ENCODE assay signal across 24 cellular contexts in genomic region chr4:186778134-186778533, GRCh38. TPM values are rescaled to one million over a fixed set of nuclear protein-coding genes. Genes with fewer than 3 reads are reported as not detected.
"Had no signal": no experiment of that assay in that cellular context is flagged by ENCODE, and none has a peak within 500 bp of the region (broad histone marks: within the 10 kb centered on the region; RNA-seq: fewer than 3 reads in every experiment).

No MANE protein-coding gene starts in this region.

- H3K36me3 ChIP-seq: esophagus muscularis mucosa, heart right ventricle, left ventricle myocardium inferior, right atrium auricular region, stomach, thyroid gland, upper lobe of left lung, vagina had no signal

- H3K4me3 ChIP-seq: esophagus muscularis mucosa, heart right ventricle, left ventricle myocardium inferior, lung, right atrium auricular region, stomach, thyroid gland, upper lobe of left lung, vagina had no signal

- DNase-seq: activated CD4-positive, alpha-beta T cell treated with anti-CD3 and anti-CD28 coated beads, Interleukin-2, amount 50 U/mL, for 1 hour; activated CD8-positive, alpha-beta memory T cell treated with anti-CD3 and anti-CD28 coated beads, Interleukin-2, amount 10 ng/mL, durations not matched to agents 7 days and 5 days; activated CD8-positive, alpha-beta T cell treated with anti-CD3 and anti-CD28 coated beads, Interleukin-2, amount 10 ng/mL, durations not matched to agents 7 days and 5 days; activated naive CD4-positive, alpha-beta T cell; activated T-cell treated with anti-CD3 and anti-CD28 coated beads, Interleukin-2, amount 50 U/mL, for 72 hours; anterior cingulate cortex; foreskin keratinocyte; heart right ventricle; left ventricle myocardium inferior; mesendoderm; stimulated activated CD4-positive, alpha-beta T cell treated with anti-CD3 and anti-CD28 coated beads, Interleukin-15, amount 100 ng/mL, for 24 hours; stimulated activated CD4-positive, alpha-beta T cell treated with anti-CD3 and anti-CD28 coated beads, Interleukin-2, amount 100 ng/mL, for 24 hours; stimulated activated naive B cell treated with anti-CD40 and anti-IgM and Interleukin-4, amounts not matched to agents 10 μg/mL and 1 μg/mL and 100 μg/mL, for 72 hours; stomach; thyroid gland; upper lobe of left lung had no signal

- ATAC-seq: activated CD8-positive, alpha-beta memory T cell treated with anti-CD3 and anti-CD28 coated beads, Interleukin-2, amount 10 ng/mL, durations not matched to agents 7 days and 5 days; activated CD8-positive, alpha-beta T cell treated with anti-CD3 and anti-CD28 coated beads, Interleukin-2, amount 10 ng/mL, durations not matched to agents 7 days and 5 days; activated naive CD4-positive, alpha-beta T cell treated with anti-CD3 and anti-CD28 coated beads, Interleukin-2, amount 50 U/mL, for 72 hours; activated T-cell treated with anti-CD3 and anti-CD28 coated beads, Interleukin-2, amount 50 U/mL, for 72 hours; foreskin keratinocyte; heart right ventricle; natural killer cell treated with Interleukin-12 subunit alpha and Interleukin-12 subunit beta and Interleukin-15 and Interleukin-18, amount 100 ng/mL, for 72 hours; stimulated activated naive B cell treated with anti-CD40 and anti-IgM and Interleukin-4, amounts not matched to agents 10 μg/mL and 1 μg/mL and 100 μg/mL, for 72 hours had no signal

- H3K4me1 ChIP-seq: esophagus muscularis mucosa, heart right ventricle, left ventricle myocardium inferior, right atrium auricular region, stomach, thyroid gland, upper lobe of left lung, vagina had no signal

- H3K27me3 ChIP-seq: foreskin keratinocyte, heart right ventricle, right atrium auricular region, stomach, thyroid gland, upper lobe of left lung, vagina had no signal

- FAIRE-seq: bronchial epithelial cell, islet of Langerhans had no signal

- H3K9me3 ChIP-seq: esophagus muscularis mucosa, heart right ventricle, left ventricle myocardium inferior, right atrium auricular region, stomach, thyroid gland, upper lobe of left lung, vagina had no signal

- H3K27ac ChIP-seq: esophagus muscularis mucosa, foreskin keratinocyte, heart right ventricle, left ventricle myocardium inferior, right atrium auricular region, stomach, thyroid gland, upper lobe of left lung, vagina had no signal

RNA-seq across cellular contexts. Expression of gene FAT1, which starts 54.5 kb away (rescaled TPM):
- total RNA-seq: activated CD8-positive, alpha-beta T cell treated with anti-CD3 and anti-CD28 coated beads, Interleukin-2, amount 10 ng/mL, durations not matched to agents 7 days and 5 days; natural killer cell treated with Interleukin-12 subunit alpha and Interleukin-12 subunit beta and Interleukin-15 and Interleukin-18, amount 100 ng/mL, for 72 hours had no signal
